8 cellular contexts compared by ENCODE assay signal in the genomic region with DNA sequence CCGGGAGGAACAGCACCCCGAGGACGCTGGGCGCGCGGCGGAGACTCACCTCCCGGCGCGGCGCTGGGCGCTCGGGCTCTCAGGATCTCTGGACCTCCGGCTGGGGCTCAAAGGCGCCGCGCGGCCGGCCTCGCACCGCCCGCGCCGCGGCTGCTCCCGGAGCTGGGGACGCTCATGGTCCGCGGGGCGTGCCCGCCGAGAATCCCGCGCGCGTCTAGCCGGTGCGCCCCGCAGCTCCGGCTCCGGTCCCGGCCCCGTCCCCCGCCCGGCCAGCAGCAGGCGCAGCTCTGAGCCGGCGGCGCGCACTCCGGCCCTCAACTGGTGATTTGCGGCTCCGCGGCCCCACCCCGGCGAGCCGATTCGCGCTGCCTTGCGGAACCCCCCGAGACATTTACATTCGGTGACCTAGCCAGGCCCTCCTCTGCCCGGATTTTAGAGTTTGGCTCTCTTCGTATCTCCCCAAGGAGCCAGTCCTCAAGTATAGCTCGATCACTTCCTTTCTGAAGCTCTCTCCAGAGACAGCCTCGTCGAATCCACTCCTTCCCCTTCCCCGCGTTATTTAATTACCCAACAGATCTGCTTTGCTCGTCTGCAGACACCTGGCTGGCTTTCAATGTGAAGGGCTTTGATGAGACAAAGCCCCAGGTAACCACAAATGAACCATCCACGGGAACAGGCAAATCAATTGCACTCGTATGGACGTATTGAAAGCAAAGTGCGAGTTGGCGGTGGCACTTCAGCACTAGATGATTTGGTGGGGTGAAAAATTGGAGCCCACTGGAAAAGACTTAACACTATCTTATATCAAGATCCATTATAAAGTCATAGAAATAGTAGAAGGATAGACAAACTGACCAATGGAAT. TPM values are rescaled to one million over a fixed set of nuclear protein-coding genes. Genes with fewer than 3 reads are reported as not detected.
DNase-seq lines count a peak whose midpoint lies in the region; TF ChIP-seq lines count a peak whose summit lies in the region.

A gene (minus strand): TSS at position 289 of the 864 bp plus-strand sequence. CDS start 6,907 bp downstream, outside the sequence.

- H3K4me3 ChIP-seq in esophagus squamous epithelium: peak within 1 kb of the TSS; percentile 74 to 84 (median 81)
- peak within 1 kb of the TSS; percentile 59 to 70 for H3K4me3 ChIP-seq in mucosa of rectum (ENCODE audit: low read length in 2 of 2)
- H3K4me3 ChIP-seq in uterus: peak within 1 kb of the TSS; percentile 43 to 85

- H3K4me1 ChIP-seq in esophagus squamous epithelium (peaks cover 4 to 39% (median 6%) of the 10 kb centered on the region in 3 donors), mucosa of rectum (ENCODE audit: control insufficient read depth in 2 of 2, insufficient read depth in 2 of 2, low read length in 2 of 2) (peaks cover 5% of the 10 kb centered on the region in 2 donors), uterus (no peaks in the 10 kb centered on the region)

- H3K27me3 ChIP-seq in esophagus squamous epithelium (peaks cover 0 to 3% (median 0%) of the 10 kb centered on the region in 4 donors), mucosa of rectum (ENCODE audit: control insufficient read depth in 2 of 2, insufficient read depth in 2 of 2, low read length in 2 of 2) (no peaks in the 10 kb centered on the region), uterus (no peaks in the 10 kb centered on the region)

- 5 to 10% methylated on average over 19 to 22 of the region's 75 CpGs for WGBS in esophagus squamous epithelium, 2 donors

- TF ChIP-seq CTCF in GM10266 (IDR thresholded peaks at IDR 0.05; ENCODE audit: control insufficient read depth, insufficient read depth, low read depth, missing control alignments) (peak; percentile 52), VCaP (conservative IDR thresholded peaks at IDR 0.05) (peak; percentile 60), esophagus squamous epithelium (IDR thresholded peaks at IDR 0.05) (peak in 3 of 6 experiments; percentile 17 to 40 (median 20)), uterus (IDR thresholded peaks at IDR 0.05) (peak in 2 of 4 experiments; percentile 39 to 45)

- intact Hi-C loops in esophagus squamous epithelium (cut with DNase I): no loop called here
- intact Hi-C loops in uterus (cut with DNase I; ENCODE audit: low total_unique reads): no loop called here

- TF ChIP-seq POLR2A in esophagus squamous epithelium (IDR thresholded peaks at IDR 0.05) (peak in 2 of 4 donors; percentile 62 to 84), uterus (IDR thresholded peaks at IDR 0.05) (peak; percentile 35 to 66)

- peak within 1 kb of the TSS; percentile 36; the same call in 1 of the 2 replicates for H3K27ac ChIP-seq in VCaP
- peak within 1 kb of the TSS; percentile 83 to 94 (median 89) for H3K27ac ChIP-seq in esophagus squamous epithelium
- H3K27ac ChIP-seq in mucosa of rectum (ENCODE audit: low read depth in 2 of 2, low read length in 2 of 2): peak within 1 kb of the TSS; percentile 52
- peak within 1 kb of the TSS; percentile 79 to 87 for H3K27ac ChIP-seq in uterus

- H3K36me3 ChIP-seq in esophagus squamous epithelium (no peaks in the 10 kb centered on the region), mucosa of rectum (ENCODE audit: control insufficient read depth in 2 of 2, insufficient read depth in 2 of 2, low read length in 2 of 2) (no peaks in the 10 kb centered on the region), uterus (no peaks in the 10 kb centered on the region)

- H3K9ac ChIP-seq in mucosa of rectum (ENCODE audit: low read depth in 1 of 2, low read length in 2 of 2): peak within 1 kb of the TSS; percentile 70

- peak; percentile 54 for DNase-seq in 8988T
- DNase-seq in GM10266 (ENCODE audit: extremely low spot score): peak; percentile 79
- DNase-seq in HCEC 1CT: peak; percentile 84
- peak; percentile 33 for DNase-seq in NCI-H1092 (lab: John Stamatoyannopoulos, UW)
- DNase-seq in esophagus squamous epithelium (lab: John Stamatoyannopoulos, UW): no peak
- peak; percentile 47 to 57 for DNase-seq in uterus

- H3K9me3 ChIP-seq in esophagus squamous epithelium: no peaks in the 10 kb centered on the region
- no peaks in the 10 kb centered on the region for H3K9me3 ChIP-seq in mucosa of rectum (ENCODE audit: control insufficient read depth in 2 of 2, low read length in 2 of 2)
- H3K9me3 ChIP-seq in uterus: no peaks in the 10 kb centered on the region

RNA-seq across cellular contexts. Expression of the gene that starts here (rescaled TPM):
- total RNA-seq in esophagus squamous epithelium (10 to 100 TPM in 1 of 4 donors, 1 to 10 TPM in 3; 6.9 to 17.5 (median 9.4) TPM), uterus (10 to 100 TPM in 3 of 4 donors, 1 to 10 TPM in 1; 8.5 to 56.8 (median 20.2) TPM)

Comparison
In these comparisons a context has a peak if more than half of its experiments do, and no peak if none do; other contexts are left out.
1. H3K27ac ChIP-seq: peak in every context shown above with its lines; median percentile 89 in esophagus squamous epithelium; 83 in uterus; 52 in mucosa of rectum; 36 in VCaP.